ENCODE assay signal across 21 cellular contexts in the genomic region with DNA sequence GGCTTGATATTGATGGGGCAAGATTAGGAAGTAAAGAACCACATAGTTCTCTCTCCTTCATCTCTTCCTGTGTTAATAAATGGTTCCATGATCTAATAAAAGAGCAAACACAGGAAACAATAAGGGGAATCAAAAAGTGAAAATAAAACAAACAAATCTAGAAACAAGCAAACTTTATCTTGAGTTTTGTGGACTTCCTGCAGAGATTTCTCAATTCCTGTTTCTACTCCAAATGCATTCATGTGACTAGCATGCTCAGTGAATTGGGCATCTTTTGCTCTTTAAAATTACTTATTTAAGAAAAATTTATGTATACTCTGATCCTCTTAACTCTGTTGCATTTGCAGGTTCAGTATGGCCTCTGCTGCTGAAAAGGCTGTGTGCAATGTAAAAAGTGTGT.
DNase-seq lines count a peak whose midpoint lies in the region; ATAC-seq and TF ChIP-seq lines count a peak whose summit lies in the region.
"Had no signal": no experiment of that assay in that cellular context is flagged by ENCODE, and none has a peak within 500 bp of the region (broad histone marks: within the 10 kb centered on the region; RNA-seq: fewer than 3 reads in every experiment).

No MANE protein-coding gene starts in this region.

- H3K9me3 ChIP-seq in right atrium auricular region = no peaks in the 10 kb centered on the region
- H3K9me3 ChIP-seq: ascending aorta, Peyer's patch had no signal

- DNase-seq in cerebellar cortex (ENCODE audit: low spot score) = peak; percentile 29
- no peak for DNase-seq in GM20000 (ENCODE audit: low spot score)
- DNase-seq in NCI-H2196 treated with DMSO at 0.1 percent for 48 hours (lab: John Stamatoyannopoulos, UW; ENCODE audit: unreplicated experiment) = no peak
- no peak for DNase-seq in right atrium auricular region (ENCODE audit: low spot score)
- DNase-seq in AG08395 (ENCODE audit: low spot score) = no peak
- DNase-seq: activated CD4-positive, alpha-beta memory T cell treated with anti-CD3 and anti-CD28 coated beads for 36 hours; activated naive CD4-positive, alpha-beta T cell treated with anti-CD3 and anti-CD28 coated beads for 36 hours; cerebellar nuclear complex; COR-L47; effector memory CD4-positive, alpha-beta T cell; left colon; NCI-H187 treated with DMSO at 0.1 percent for 48 hours; NCI-H446; Peyer's patch; transverse colon had no signal

- H3K36me3 ChIP-seq in right atrium auricular region = no peaks in the 10 kb centered on the region
- H3K36me3 ChIP-seq: ascending aorta, Peyer's patch, transverse colon had no signal

- ATAC-seq in GM18505 (IDR thresholded peaks at IDR 0.05; ENCODE audit: unreplicated experiment) (peak; percentile 55), GM21526 (IDR thresholded peaks at IDR 0.05; ENCODE audit: low FRiP score, unreplicated experiment) (peak; percentile 44), HG03159 (IDR thresholded peaks at IDR 0.05; ENCODE audit: unreplicated experiment) (peak; percentile 47)
- ATAC-seq: left colon; natural killer cell treated with Interleukin-12 subunit alpha and Interleukin-12 subunit beta and Interleukin-15 and Interleukin-18, amount 100 ng/mL, for 72 hours; WTC11 had no signal

- no peak for TF ChIP-seq POLR2A in GM18505 (IDR thresholded peaks at IDR 0.05; ENCODE audit: borderline replicate concordance, extremely low read depth, insufficient read depth, insufficient read length)

- H3K4me3 ChIP-seq in right atrium auricular region = no peak overlapping the region
- H3K4me3 ChIP-seq: ascending aorta, Peyer's patch, transverse colon had no signal

- TF ChIP-seq CTCF in GM20000 (IDR thresholded peaks at IDR 0.05; ENCODE audit: extremely low read depth, missing control alignments) (no peak), right atrium auricular region (IDR thresholded peaks at IDR 0.05) (no peak)

- H3K27ac ChIP-seq in right atrium auricular region = no peak overlapping the region
- H3K27ac ChIP-seq: ascending aorta, Peyer's patch, transverse colon had no signal

- no peaks in the 10 kb centered on the region for H3K4me1 ChIP-seq in right atrium auricular region
- H3K4me1 ChIP-seq: ascending aorta, Peyer's patch, transverse colon had no signal

- H3K27me3 ChIP-seq in right atrium auricular region = no peaks in the 10 kb centered on the region
- H3K27me3 ChIP-seq: ascending aorta, Peyer's patch, transverse colon had no signal
